ENCODE assay signal across 8 cellular contexts in the genomic region with DNA sequence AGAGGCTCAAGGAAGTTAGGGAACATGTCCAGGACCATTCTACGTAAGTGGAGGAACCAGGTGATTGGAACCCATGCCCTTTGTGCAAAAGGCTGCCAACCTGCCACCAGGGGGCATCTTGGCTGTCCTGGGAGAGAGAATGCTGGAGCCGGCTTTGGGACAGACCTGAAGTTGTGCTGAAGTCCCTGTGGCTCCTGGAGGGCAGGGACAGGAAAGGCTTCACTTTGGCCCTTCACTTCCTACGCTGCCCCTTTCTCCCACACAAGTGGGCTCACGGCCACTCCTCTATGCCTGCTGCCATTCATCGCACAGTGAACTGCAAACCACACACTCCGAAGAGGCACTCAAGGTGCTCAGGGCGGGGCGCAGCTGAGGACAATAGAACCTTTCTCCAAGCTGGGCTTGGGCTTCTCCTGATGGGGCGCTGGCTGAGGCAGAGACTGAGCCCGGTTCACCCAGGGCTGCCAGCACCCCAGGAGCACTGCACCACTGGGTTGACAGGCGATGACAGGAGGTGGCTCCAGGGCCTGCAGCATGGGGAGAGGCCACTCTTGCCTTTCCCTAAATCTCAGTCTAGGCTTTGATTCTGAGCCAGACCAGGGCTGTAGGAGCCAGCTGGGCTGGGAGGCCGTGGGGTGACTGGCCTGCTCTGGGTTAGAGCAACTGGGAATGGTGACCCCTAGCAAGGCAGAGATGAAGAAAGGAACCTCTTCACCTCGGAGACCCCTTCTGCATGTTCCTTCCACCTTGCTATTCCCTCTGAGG. TPM values are rescaled to one million over a fixed set of nuclear protein-coding genes. Genes with fewer than 3 reads are reported as not detected.
A peak's percentile ranks its signal among the peaks of the same experiment; 100 is the strongest.
DNase-seq lines count a peak whose midpoint lies in the region; ATAC-seq and TF ChIP-seq lines count a peak whose summit lies in the region.

No MANE protein-coding gene starts in this region.

- peak overlapping the region; percentile 50 for H3K4me2 ChIP-seq in HCT116 (ENCODE audit: low read length)

- no peaks in the 10 kb centered on the region for H3K9me3 ChIP-seq in HCT116 (ENCODE audit: control insufficient read depth in 1 of 2, insufficient read depth in 1 of 2, low read depth in 1 of 2, low read length in 2 of 2)
- no peaks in the 10 kb centered on the region for H3K9me3 ChIP-seq in esophagus squamous epithelium

- H3K9me2 ChIP-seq in HCT116 (ENCODE audit: insufficient read depth): no peaks in the 10 kb centered on the region

- H3K4me1 ChIP-seq in HCT116 (ENCODE audit: control insufficient read depth in 1 of 2, insufficient read depth in 2 of 2, low read length in 2 of 2) (peaks cover 12 to 41% of the 10 kb centered on the region in 2 experiments), esophagus squamous epithelium (peaks cover 0 to 28% (median 4%) of the 10 kb centered on the region in 3 donors)

- TF ChIP-seq POLR2A in HCT116 (IDR thresholded peaks at IDR 0.05; ENCODE audit: borderline replicate concordance, extremely low read depth, insufficient read depth, insufficient read length) (no peak), esophagus squamous epithelium (IDR thresholded peaks at IDR 0.05) (no peak)

- H3K36me3 ChIP-seq in HCT116 (ENCODE audit: control insufficient read depth in 1 of 2, insufficient read depth in 2 of 2, low read length in 2 of 2) (no peaks in the 10 kb centered on the region), esophagus squamous epithelium (peaks cover 0 to 6% (median 0%) of the 10 kb centered on the region in 3 donors)

- no peak overlapping the region for H3K27ac Mint-ChIP-seq in activated CD4-positive, alpha-beta T cell treated with anti-CD3 and anti-CD28 coated beads, Interleukin-2, amount 10 ng/mL, durations not matched to agents 24 days and 14 days

- ATAC-seq in HCT116 (peak; percentile 84), GM18873 (IDR thresholded peaks at IDR 0.05; ENCODE audit: low FRiP score, unreplicated experiment) (no peak)

- TF ChIP-seq CTCF in HCT116 (IDR thresholded peaks at IDR 0.05 in 2 of 3, conservative IDR thresholded peaks at IDR 0.05 in 1 of 3; ENCODE audit: borderline replicate concordance in 1 of 3, insufficient read depth in 1 of 3, low read depth in 2 of 3, low read length in 2 of 3): peak; percentile 67 to 91 (median 83)
- peak in 5 of 6 experiments; percentile 44 to 65 (median 49) for TF ChIP-seq CTCF in esophagus squamous epithelium (IDR thresholded peaks at IDR 0.05)

- intact Hi-C loops in HCT116 (cut with micrococcal nuclease): no loop called here
- intact Hi-C loops in activated CD4-positive, alpha-beta T cell treated with anti-CD3 and anti-CD28 coated beads, Interleukin-2, amount 10 ng/mL, durations not matched to agents 24 days and 14 days (cut with micrococcal nuclease): no loop called here
- intact Hi-C loops in esophagus squamous epithelium (cut with DNase I): no loop called here

- POLR2A ChIA-PET in HCT116 (lab: Charles Lee): no interaction called here

- peaks cover 11% of the 10 kb centered on the region for H3K4me1 Mint-ChIP-seq in activated CD4-positive, alpha-beta T cell treated with anti-CD3 and anti-CD28 coated beads, Interleukin-2, amount 10 ng/mL, durations not matched to agents 24 days and 14 days

- no peak overlapping the region for H2AFZ ChIP-seq in HCT116 (ENCODE audit: low read depth, low read length, poor library complexity, severe bottlenecking)

- H3K27ac ChIP-seq in HCT116 (ENCODE audit: low read depth, low read length) (no peak overlapping the region; the same call in 1 of the 2 replicates), esophagus squamous epithelium (peak overlapping the region in 2 of 4 donors; percentile 7 to 38)

- DNase-seq in AG20443 (ENCODE audit: low spot score) (peak; percentile 55), HCT116 (ENCODE audit: low read depth, low spot score) (peak; percentile 60), esophagus squamous epithelium (lab: John Stamatoyannopoulos, UW) (no peak), H4 (ENCODE audit: low spot score) (no peak), NCI-H345 treated with DMSO at 0.1 percent for 48 hours (lab: John Stamatoyannopoulos, UW; ENCODE audit: unreplicated experiment) (no peak)
- peak; percentile 82 for DNase-seq in activated CD4-positive, alpha-beta T cell treated with anti-CD3 and anti-CD28 coated beads, Interleukin-2, amount 10 ng/mL, durations not matched to agents 24 days and 14 days
- DNase-seq in stimulated activated CD4-positive, alpha-beta T cell treated with anti-CD3 and anti-CD28 coated beads, Interleukin-12 subunit alpha, Interleukin-12 subunit beta, amount 100 ng/mL, for 24 hours (ENCODE audit: low read depth in 2 of 2): peak; percentile 23 to 36

- peaks cover 5% of the 10 kb centered on the region for H3K36me3 Mint-ChIP-seq in activated CD4-positive, alpha-beta T cell treated with anti-CD3 and anti-CD28 coated beads, Interleukin-2, amount 10 ng/mL, durations not matched to agents 24 days and 14 days (ENCODE audit: low read depth)

- RAD21 ChIA-PET in HCT116 (lab: Charles Lee; ENCODE audit: low non-redundant PET in 1 of 2, low total read pairs in 2 of 2, uncharacterized antibody in 2 of 2, unreplicated experiment in 2 of 2): no interaction called here

- H3K4me3 ChIP-seq in HCT116 (replicated peaks in 1 of 2; ENCODE audit: low read depth in 1 of 2, low read length in 2 of 2) (no peak overlapping the region), esophagus squamous epithelium (no peak overlapping the region)

- BruUV-seq in HCT116 (replicated peaks; lab: Mats Ljungman, UMichigan): no TSS peak

- no peaks in the 10 kb centered on the region for H4K20me1 ChIP-seq in HCT116 (ENCODE audit: insufficient read depth)

- H3K9me3 Mint-ChIP-seq in activated CD4-positive, alpha-beta T cell treated with anti-CD3 and anti-CD28 coated beads, Interleukin-2, amount 10 ng/mL, durations not matched to agents 24 days and 14 days: no peaks in the 10 kb centered on the region

- TF ChIP-seq RAD21 in HCT116 (IDR thresholded peaks at IDR 0.05; ENCODE audit: low read depth): peak; percentile 56

- CTCF ChIA-PET in HCT116 (lab: Charles Lee): interaction anchor here (0.7 to 2.7 kb wide), 9 partner anchors 11 to 278 kb away, joined by 3 to 13 read pairs (median 3); a partner anchor contains a TSS

- no peaks in the 10 kb centered on the region for H3K27me3 Mint-ChIP-seq in activated CD4-positive, alpha-beta T cell treated with anti-CD3 and anti-CD28 coated beads, Interleukin-2, amount 10 ng/mL, durations not matched to agents 24 days and 14 days

- H3K9ac ChIP-seq in HCT116 (ENCODE audit: low read length): no peak overlapping the region

- 67 to 75% methylated on average over 3 to 8 of the region's 13 CpGs for WGBS in esophagus squamous epithelium, 2 donors

- no peak overlapping the region for H3K4me3 Mint-ChIP-seq in activated CD4-positive, alpha-beta T cell treated with anti-CD3 and anti-CD28 coated beads, Interleukin-2, amount 10 ng/mL, durations not matched to agents 24 days and 14 days

- H3K27me3 ChIP-seq in HCT116 (ENCODE audit: insufficient read depth, low read length) (no peaks in the 10 kb centered on the region), esophagus squamous epithelium (no peaks in the 10 kb centered on the region)

- H3K79me2 ChIP-seq in HCT116 (ENCODE audit: insufficient read depth, low read length): no peaks in the 10 kb centered on the region

TF ChIP-seq in HCT116, 20 proteins besides CTCF, POLR2A, EP300 and RAD21 (continues in another document):
- TF ChIP-seq FOSL1 (IDR thresholded peaks at IDR 0.05; ENCODE audit: low read depth) (no peak), ZFX (IDR thresholded peaks at IDR 0.05) (no peak), ZNF274 (IDR thresholded peaks at IDR 0.05; ENCODE audit: low read depth, low read length) (no peak), CBX3 (IDR thresholded peaks at IDR 0.05; ENCODE audit: low read depth) (no peak), ELF1 (IDR thresholded peaks at IDR 0.05; ENCODE audit: borderline replicate concordance, low read depth) (no peak), YY1 (IDR thresholded peaks at IDR 0.05; ENCODE audit: extremely low read depth, insufficient replicate concordance, low read depth, low read length) (no peak)
- TF ChIP-seq, protein P1, sequence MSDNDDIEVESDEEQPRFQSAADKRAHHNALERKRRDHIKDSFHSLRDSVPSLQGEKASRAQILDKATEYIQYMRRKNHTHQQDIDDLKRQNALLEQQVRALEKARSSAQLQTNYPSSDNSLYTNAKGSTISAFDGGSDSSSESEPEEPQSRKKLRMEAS (IDR thresholded peaks at IDR 0.05): no peak

RNA-seq across cellular contexts. Expression of a gene that starts 8.4 kb away (rescaled TPM):
- 2.6 TPM for total RNA-seq in HCT116 (2021; ENCODE audit: unreplicated experiment)
- polyA plus RNA-seq in HCT116 (2012): 1.0 and 2.7 TPM in 2 replicates
- total RNA-seq in activated CD4-positive, alpha-beta T cell treated with anti-CD3 and anti-CD28 coated beads, Interleukin-2, amount 10 ng/mL, durations not matched to agents 24 days and 14 days: 14.4 and 16.1 TPM in 2 replicates
- 10 to 100 TPM in 1 of 4 donors, 1 to 10 TPM in 3; 1.9 to 12.0 (median 5.7) TPM for total RNA-seq in esophagus squamous epithelium
- total RNA-seq in H4 (2014; rRNA removed; shearing (Covaris generic)): 2.7 and 5.1 TPM in 2 replicates

RNA-seq across cellular contexts. Expression of a gene that starts 49.6 kb away (rescaled TPM):
- 19.6 TPM for total RNA-seq in HCT116 (2021; ENCODE audit: unreplicated experiment)
- 11.1 and 11.3 TPM in 2 replicates for polyA plus RNA-seq in HCT116 (2012)
- total RNA-seq in activated CD4-positive, alpha-beta T cell treated with anti-CD3 and anti-CD28 coated beads, Interleukin-2, amount 10 ng/mL, durations not matched to agents 24 days and 14 days: 0.02 and 0.14 TPM in 2 replicates
- total RNA-seq in esophagus squamous epithelium: 100 to 1,000 TPM in 2 of 4 donors, 10 to 100 TPM in 2; 87.5 to 202 (median 122) TPM
- total RNA-seq in H4 (2014; rRNA removed; shearing (Covaris generic)): not detected in 2 replicates

RNA-seq across cellular contexts. Expression of a gene that starts 49.7 kb away (rescaled TPM):
- total RNA-seq in HCT116 (2021; ENCODE audit: unreplicated experiment) (2.3 TPM), esophagus squamous epithelium (100 to 1,000 TPM in 3 of 4 donors, 10 to 100 TPM in 1; 64.0 to 202 (median 134) TPM)
- polyA plus RNA-seq in HCT116 (2012): 1.3 and 1.4 TPM in 2 replicates
- not detected in 2 replicates for total RNA-seq in activated CD4-positive, alpha-beta T cell treated with anti-CD3 and anti-CD28 coated beads, Interleukin-2, amount 10 ng/mL, durations not matched to agents 24 days and 14 days
- total RNA-seq in H4 (2014; rRNA removed; shearing (Covaris generic)): not detected in 2 replicates

Comparison
In these comparisons a context has a peak if more than half of its experiments do, and no peak if none do; other contexts are left out.
1. DNase-seq: peak in AG20443 (single experiment), HCT116 (single experiment), activated CD4-positive, alpha-beta T cell treated with anti-CD3 and anti-CD28 coated beads, Interleukin-2, amount 10 ng/mL, durations not matched to agents 24 days and 14 days (single experiment) and stimulated activated CD4-positive, alpha-beta T cell treated with anti-CD3 and anti-CD28 coated beads, Interleukin-12 subunit alpha, Interleukin-12 subunit beta, amount 100 ng/mL, for 24 hours (2 of 2); none in esophagus squamous epithelium (single experiment), H4 (single experiment) and NCI-H345 treated with DMSO at 0.1 percent for 48 hours (single experiment).
2. RNA of a gene that starts 49.6 kb away (total RNA-seq): 87.5 to 202 TPM in esophagus squamous epithelium and 19.6 TPM in HCT116 (single experiment); 0.02 to 0.14 TPM in activated CD4-positive, alpha-beta T cell treated with anti-CD3 and anti-CD28 coated beads, Interleukin-2, amount 10 ng/mL, durations not matched to agents 24 days and 14 days and not detected in H4; every median in the first group is over 10 times any median in the second.
3. RNA of a gene that starts 49.7 kb away (total RNA-seq): 64.0 to 202 TPM in esophagus squamous epithelium; 2.3 TPM in HCT116 (single experiment), not detected in activated CD4-positive, alpha-beta T cell treated with anti-CD3 and anti-CD28 coated beads, Interleukin-2, amount 10 ng/mL, durations not matched to agents 24 days and 14 days and not detected in H4; every median in the first group is over 10 times any median in the second.